Comparison of ENCODE assay signal across 21 cellular contexts in genomic region chr5:128446-128845, GRCh38. TPM values are rescaled to one million over a fixed set of nuclear protein-coding genes. Genes with fewer than 3 reads are reported as not detected.
A peak's percentile ranks its signal among the peaks of the same experiment; 100 is the strongest.
DNase-seq lines count a peak whose midpoint lies in the region; ATAC-seq, FAIRE-seq and TF ChIP-seq lines count a peak whose summit lies in the region.
"Had no signal": no experiment of that assay in that cellular context is flagged by ENCODE, and none has a peak within 500 bp of the region (broad histone marks: within the 10 kb centered on the region; RNA-seq: fewer than 3 reads in every experiment).

No MANE protein-coding gene starts in this region.

- H3K36me3 ChIP-seq in KMS-11 (ENCODE audit: insufficient read depth) (no peaks in the 10 kb centered on the region), astrocyte (ENCODE audit: insufficient read depth, low read length) (no peaks in the 10 kb centered on the region), trophoblast cell (ENCODE audit: control insufficient read depth in 1 of 2, insufficient read depth in 2 of 2, low read length in 2 of 2) (peaks cover 5 to 6% of the 10 kb centered on the region in 2 experiments), H7 (replicated peaks; ENCODE audit: control insufficient read depth, insufficient read depth, low read length) (0 out of 2 replicates have a peak, but pooled peaks cover 2% of the 10 kb centered on the region)
- H3K36me3 ChIP-seq: MG63, Peyer's patch had no signal

- H4K8ac ChIP-seq in trophoblast cell (ENCODE audit: low read depth, low read length): peak overlapping the region; percentile 27

- H3K79me2 ChIP-seq in KMS-11 (ENCODE audit: insufficient read depth, low read depth) (peaks cover 27% of the 10 kb centered on the region; the same call in 1 of the 2 replicates), astrocyte (ENCODE audit: insufficient read depth, low read length) (peaks cover 35% of the 10 kb centered on the region), trophoblast cell (ENCODE audit: control insufficient read depth, insufficient read depth, low read length, poor library complexity) (peaks cover 7% of the 10 kb centered on the region)

- H4K91ac ChIP-seq in trophoblast cell (ENCODE audit: low read depth, low read length): no peak overlapping the region

- DNase-seq in EH (ENCODE audit: low read depth) (peak; percentile 21), astrocyte (ENCODE audit: low read depth) (peak; percentile 22), trophoblast cell (no peak), H7 (no peak), progenitor cell of endocrine pancreas (ENCODE audit: low spot score, unreplicated experiment) (no peak)
- DNase-seq in activated CD4-positive, alpha-beta T cell treated with anti-CD3 and anti-CD28 coated beads for 36 hours: no peak
- DNase-seq: AML-193, Kasumi-1, MG63, NCI-H1092, NCI-H1436, NCI-H2029, NCI-H2227 treated with DMSO at 0.1 percent for 48 hours, NCI-H510A, Peyer's patch had no signal

- CTCF ChIA-PET in activated CD4-positive, alpha-beta T cell treated with anti-CD3 and anti-CD28 coated beads for 36 hours (lab: Charles Lee): no interaction called here

- peak overlapping the region; percentile 73 for H3K27ac ChIP-seq in KMS-11
- H3K27ac ChIP-seq in astrocyte (ENCODE audit: low read depth, low read length): no peak overlapping the region
- no peak overlapping the region for H3K27ac ChIP-seq in trophoblast cell (ENCODE audit: low read depth, low read length)
- H3K27ac ChIP-seq: Peyer's patch had no signal

- no peak overlapping the region for H3K23ac ChIP-seq in trophoblast cell (ENCODE audit: low read length)

- intact Hi-C loops in activated CD4-positive, alpha-beta T cell treated with anti-CD3 and anti-CD28 coated beads for 36 hours (cut with DNase I, micrococcal nuclease): no loop called here

- H3K27me3 ChIP-seq in KMS-11 (ENCODE audit: insufficient read depth, low read depth) (no peaks in the 10 kb centered on the region), astrocyte (ENCODE audit: insufficient read depth, low read length) (no peaks in the 10 kb centered on the region), trophoblast cell (ENCODE audit: insufficient read depth, low read length) (no peaks in the 10 kb centered on the region), H7 (ENCODE audit: control insufficient read depth, insufficient read depth, low read length) (no peaks in the 10 kb centered on the region)
- H3K27me3 ChIP-seq: Peyer's patch had no signal

- ATAC-seq in activated CD4-positive, alpha-beta T cell treated with anti-CD3 and anti-CD28 coated beads for 36 hours: no peak
- ATAC-seq in HG02981 (IDR thresholded peaks at IDR 0.05; ENCODE audit: unreplicated experiment): no peak
- ATAC-seq: HCT116, Right ventricle myocardium inferior had no signal

- peaks cover 2% of the 10 kb centered on the region for H3K79me1 ChIP-seq in trophoblast cell (ENCODE audit: low read length)

- H3K4me3 ChIP-seq in KMS-11 (IDR thresholded peaks at IDR 0.05; ENCODE audit: insufficient read depth, low read depth, low read length) (no peak overlapping the region), astrocyte (ENCODE audit: insufficient read depth, low read depth, low read length) (no peak overlapping the region), trophoblast cell (ENCODE audit: low read depth, low read length) (no peak overlapping the region), H7 (ENCODE audit: insufficient read depth, low read depth, low read length) (no peak overlapping the region)
- H3K4me3 ChIP-seq: MG63, Peyer's patch had no signal

- H3K27me3 Mint-ChIP-seq in astrocyte (ENCODE audit: low read depth, unreplicated experiment): no peaks in the 10 kb centered on the region
- H3K27me3 Mint-ChIP-seq in activated CD4-positive, alpha-beta T cell treated with anti-CD3 and anti-CD28 coated beads for 36 hours: peaks cover 13% of the 10 kb centered on the region
- no peaks in the 10 kb centered on the region for H3K27me3 Mint-ChIP-seq in progenitor cell of endocrine pancreas

- H3K27ac Mint-ChIP-seq in astrocyte (ENCODE audit: unreplicated experiment) (no peak overlapping the region), progenitor cell of endocrine pancreas (no peak overlapping the region)
- H3K27ac Mint-ChIP-seq in activated CD4-positive, alpha-beta T cell treated with anti-CD3 and anti-CD28 coated beads for 36 hours: no peak overlapping the region

- H2AFZ ChIP-seq in KMS-11 (ENCODE audit: low read depth) (peak overlapping the region; percentile 3; the same call in 1 of the 2 replicates), astrocyte (ENCODE audit: low read depth, low read length) (no peak overlapping the region), trophoblast cell (ENCODE audit: insufficient read depth, low read length, poor library complexity) (no peak overlapping the region)

- no CpG with 5 or more reads among the region's 2 CpGs for WGBS in trophoblast cell (ENCODE audit: extremely low coverage, insufficient coverage, insufficient read length)

- peak overlapping the region; percentile 64 for H2BK5ac ChIP-seq in trophoblast cell (ENCODE audit: low read depth, low read length, poor library complexity)

- H3K9me3 ChIP-seq in astrocyte (ENCODE audit: insufficient read depth, low read depth, low read length) (no peaks in the 10 kb centered on the region), trophoblast cell (ENCODE audit: insufficient read depth, low read depth, low read length) (no peaks in the 10 kb centered on the region)
- H3K9me3 ChIP-seq: MG63 had no signal

- peak overlapping the region; percentile 72 for H2BK120ac ChIP-seq in trophoblast cell (ENCODE audit: insufficient read depth, low read length, poor library complexity)

- H3K4me2 ChIP-seq in KMS-11: peak overlapping the region; percentile 86
- H3K4me2 ChIP-seq in astrocyte (ENCODE audit: low read length): no peak overlapping the region
- H3K4me2 ChIP-seq in trophoblast cell (ENCODE audit: low read length): no peak overlapping the region

- peak overlapping the region; percentile 61 for H3K18ac ChIP-seq in trophoblast cell (ENCODE audit: low read length)

- no peak overlapping the region for H2AK5ac ChIP-seq in trophoblast cell (ENCODE audit: low read length)

- H3K36me3 Mint-ChIP-seq in astrocyte (ENCODE audit: low read depth, unreplicated experiment) (peaks cover 13% of the 10 kb centered on the region), progenitor cell of endocrine pancreas (ENCODE audit: insufficient read depth) (peaks cover 58% of the 10 kb centered on the region)
- H3K36me3 Mint-ChIP-seq in activated CD4-positive, alpha-beta T cell treated with anti-CD3 and anti-CD28 coated beads for 36 hours (ENCODE audit: low read depth): no peaks in the 10 kb centered on the region

- TF ChIP-seq CTCF in KMS-11 (conservative IDR thresholded peaks at IDR 0.05; ENCODE audit: low read depth, low read length): no peak
- no peak for TF ChIP-seq CTCF in astrocyte (IDR thresholded peaks at IDR 0.05; ENCODE audit: insufficient read depth, low read depth, low read length)
- TF ChIP-seq CTCF in progenitor cell of endocrine pancreas (IDR thresholded peaks at IDR 0.05; ENCODE audit: unreplicated experiment): no peak

- POLR2A ChIA-PET in activated CD4-positive, alpha-beta T cell treated with anti-CD3 and anti-CD28 coated beads for 36 hours (lab: Charles Lee): no interaction called here

- H3K4me3 Mint-ChIP-seq in astrocyte (ENCODE audit: unreplicated experiment): no peak overlapping the region
- no peak overlapping the region for H3K4me3 Mint-ChIP-seq in activated CD4-positive, alpha-beta T cell treated with anti-CD3 and anti-CD28 coated beads for 36 hours
- H3K4me3 Mint-ChIP-seq in progenitor cell of endocrine pancreas (ENCODE audit: low read depth): no peak overlapping the region

- H3K4me1 ChIP-seq in KMS-11 (ENCODE audit: low read depth, poor library complexity, severe bottlenecking) (peaks cover 77% of the 10 kb centered on the region), astrocyte (ENCODE audit: insufficient read depth, low read length) (peaks cover 20% of the 10 kb centered on the region), trophoblast cell (ENCODE audit: control insufficient read depth in 1 of 2, insufficient read depth in 2 of 2, low read length in 2 of 2) (peaks cover 11 to 20% of the 10 kb centered on the region in 2 experiments)
- H3K4me1 ChIP-seq: Peyer's patch had no signal

- H3K9me3 Mint-ChIP-seq in astrocyte (ENCODE audit: unreplicated experiment): peaks cover 9% of the 10 kb centered on the region
- peaks cover 16% of the 10 kb centered on the region for H3K9me3 Mint-ChIP-seq in activated CD4-positive, alpha-beta T cell treated with anti-CD3 and anti-CD28 coated beads for 36 hours (ENCODE audit: low read depth)
- H3K9me3 Mint-ChIP-seq in progenitor cell of endocrine pancreas (ENCODE audit: low read depth): peaks cover 29% of the 10 kb centered on the region

- peak overlapping the region; percentile 6 for H3K4ac ChIP-seq in trophoblast cell (ENCODE audit: low read depth, low read length)

- H3K9ac ChIP-seq in KMS-11: no peak overlapping the region; the same call in 1 of the 2 replicates
- H3K9ac ChIP-seq in astrocyte (ENCODE audit: low read length): no peak overlapping the region
- H3K9ac ChIP-seq in trophoblast cell (ENCODE audit: low read length): no peak overlapping the region

- H3K4me1 Mint-ChIP-seq in astrocyte (ENCODE audit: low read depth, unreplicated experiment) (peaks cover 19% of the 10 kb centered on the region), progenitor cell of endocrine pancreas (ENCODE audit: low read depth) (peaks cover 9% of the 10 kb centered on the region)
- H3K4me1 Mint-ChIP-seq in activated CD4-positive, alpha-beta T cell treated with anti-CD3 and anti-CD28 coated beads for 36 hours: no peaks in the 10 kb centered on the region

- FAIRE-seq in astrocyte (lab: Jason Lieb, UNC): no peak
- FAIRE-seq: GM12891 had no signal

- no peak overlapping the region for H2BK12ac ChIP-seq in trophoblast cell (ENCODE audit: low read length)

- H3K14ac ChIP-seq in trophoblast cell (ENCODE audit: low read length): no peak overlapping the region

- H4K20me1 ChIP-seq in KMS-11 (ENCODE audit: insufficient read depth): no peaks in the 10 kb centered on the region
- H4K20me1 ChIP-seq in astrocyte (ENCODE audit: insufficient read depth, low read length): no peaks in the 10 kb centered on the region

- H4K12ac ChIP-seq in trophoblast cell (ENCODE audit: low read depth, low read length): no peak overlapping the region

RNA-seq across cellular contexts. Expression of gene PLEKHG4B, which starts 36.5 kb away (rescaled TPM):
- total RNA-seq in astrocyte: 6.1 and 8.1 TPM in 2 replicates
- polyA plus RNA-seq in trophoblast cell (2013): 36.7 and 38.3 TPM in 2 replicates
- 25.2 and 34.1 TPM in 2 replicates for total RNA-seq in H7 (2014; rRNA removed; shearing (Covaris generic))
- total RNA-seq in activated CD4-positive, alpha-beta T cell treated with anti-CD3 and anti-CD28 coated beads for 36 hours: under 1 TPM; 0.23 to 0.25 TPM
- total RNA-seq in progenitor cell of endocrine pancreas: 56.8 and 59.5 TPM in 2 replicates
- total RNA-seq: Right ventricle myocardium inferior; T-helper 1 cell treated with Interleukin-12 subunit alpha and Interleukin-12 subunit beta and Interleukin-4 antibody, amounts not matched to agents 30 ng/mL and 1 ng/mL, for 36 hours had no signal

Comparison
In these comparisons a context has a peak if more than half of its experiments do, and no peak if none do; other contexts are left out.
1. DNase-seq: peak in EH (single experiment) and astrocyte (single experiment); none in trophoblast cell (0 of 2), H7 (single experiment), activated CD4-positive, alpha-beta T cell treated with anti-CD3 and anti-CD28 coated beads for 36 hours (single experiment) and progenitor cell of endocrine pancreas (single experiment).